Comparison of ENCODE assay signal across 22 cellular contexts in the genomic region with DNA sequence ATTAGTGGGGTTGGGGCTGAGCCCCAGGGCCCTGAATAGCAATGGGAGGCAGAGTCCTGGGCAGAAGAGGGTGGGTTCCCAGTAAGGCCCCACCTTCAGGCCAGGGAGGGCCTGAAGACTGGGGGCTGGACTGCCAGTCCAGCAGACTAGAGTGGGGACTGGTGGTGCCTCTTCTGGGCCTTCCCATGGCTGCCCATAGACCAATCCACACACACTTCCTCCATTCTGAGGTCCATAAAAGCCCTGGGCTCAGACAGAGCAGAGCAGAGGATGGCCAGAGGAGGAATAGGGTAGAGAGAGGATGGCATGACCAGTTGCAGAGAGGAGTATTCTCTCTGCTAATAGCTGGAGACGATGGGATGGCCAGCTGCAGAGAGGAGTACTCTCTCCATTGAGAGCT.
"Had no signal": no experiment of that assay in that cellular context is flagged by ENCODE, and none has a peak within 500 bp of the region (broad histone marks: within the 10 kb centered on the region; RNA-seq: fewer than 3 reads in every experiment).

No MANE protein-coding gene starts in this region.

- H3K27me3 Mint-ChIP-seq: activated CD8-positive, alpha-beta memory T cell treated with anti-CD3 and anti-CD28 coated beads, Interleukin-2, amount 10 ng/mL, durations not matched to agents 7 days and 5 days; naive thymus-derived CD8-positive, alpha-beta T cell had no signal

- FAIRE-seq: frontal cortex, keratinocyte had no signal

- H3K27me3 ChIP-seq: colonic mucosa, hepatocyte, stomach, tibial nerve had no signal

- H3K36me3 ChIP-seq: colonic mucosa had no signal

- ATAC-seq: activated CD8-positive, alpha-beta memory T cell treated with anti-CD3 and anti-CD28 coated beads, Interleukin-2, amount 10 ng/mL, durations not matched to agents 7 days and 5 days; activated CD8-positive, alpha-beta T cell treated with anti-CD3 and anti-CD28 coated beads, Interleukin-2, amount 10 ng/mL, durations not matched to agents 7 days and 5 days; activated naive CD4-positive, alpha-beta T cell treated with anti-CD3 and anti-CD28 coated beads, Interleukin-2, amount 50 U/mL, for 72 hours; left colon; naive thymus-derived CD8-positive, alpha-beta T cell; sciatic nerve; stimulated activated effector memory CD8-positive, alpha-beta T cell treated with anti-CD3 and anti-CD28 coated beads, Interleukin-12 subunit alpha, Interleukin-12 subunit beta, amount 100 ng/mL, for 72 hours had no signal

- H3K4me1 Mint-ChIP-seq: stimulated activated effector memory CD8-positive, alpha-beta T cell treated with anti-CD3 and anti-CD28 coated beads, Interleukin-12 subunit alpha, Interleukin-12 subunit beta, amount 100 ng/mL, for 72 hours had no signal

- DNase-seq: activated CD4-positive, alpha-beta T cell treated with anti-CD3 and anti-CD28 coated beads for 1 hour; activated CD8-positive, alpha-beta memory T cell treated with anti-CD3 and anti-CD28 coated beads, Interleukin-2, amount 10 ng/mL, durations not matched to agents 7 days and 5 days; activated CD8-positive, alpha-beta T cell treated with anti-CD3 and anti-CD28 coated beads, Interleukin-2, amount 10 ng/mL, durations not matched to agents 7 days and 5 days; activated T-cell treated with anti-CD3 and anti-CD28 coated beads, Interleukin-2, amount 50 U/mL, for 48 hours; cerebellar nuclear complex; colonic mucosa; effector CD8-positive, alpha-beta T cell; left colon; midbrain; naive thymus-derived CD8-positive, alpha-beta T cell; stimulated activated CD4-positive, alpha-beta T cell treated with anti-CD3 and anti-CD28 coated beads, Interleukin-4, amount 100 ng/mL, for 24 hours; stomach; T-helper 2 cell had no signal

- H2AFZ ChIP-seq: hepatocyte had no signal

- H3K27ac ChIP-seq: colonic mucosa, hepatocyte, skin epidermis, stomach, tibial nerve had no signal

- H3K36me3 Mint-ChIP-seq: activated naive CD4-positive, alpha-beta T cell treated with anti-CD3 and anti-CD28 coated beads, Interleukin-2, amount 50 U/mL, for 72 hours had no signal

- H3K4me1 ChIP-seq: colonic mucosa had no signal

- H3K9me3 ChIP-seq: colonic mucosa, stomach, tibial nerve had no signal

- H3K4me3 Mint-ChIP-seq: activated CD8-positive, alpha-beta memory T cell treated with anti-CD3 and anti-CD28 coated beads, Interleukin-2, amount 10 ng/mL, durations not matched to agents 7 days and 5 days; activated CD8-positive, alpha-beta T cell treated with anti-CD3 and anti-CD28 coated beads, Interleukin-2, amount 10 ng/mL, durations not matched to agents 7 days and 5 days; naive thymus-derived CD8-positive, alpha-beta T cell; stimulated activated effector memory CD8-positive, alpha-beta T cell treated with anti-CD3 and anti-CD28 coated beads, Interleukin-12 subunit alpha, Interleukin-12 subunit beta, amount 100 ng/mL, for 72 hours had no signal

- H3K4me3 ChIP-seq: colonic mucosa, hepatocyte, skin epidermis, stomach, tibial nerve had no signal

- H3K79me2 ChIP-seq: hepatocyte had no signal

- H3K27ac Mint-ChIP-seq: activated CD8-positive, alpha-beta memory T cell treated with anti-CD3 and anti-CD28 coated beads, Interleukin-2, amount 10 ng/mL, durations not matched to agents 7 days and 5 days; activated CD8-positive, alpha-beta T cell treated with anti-CD3 and anti-CD28 coated beads, Interleukin-2, amount 10 ng/mL, durations not matched to agents 7 days and 5 days; activated T-helper 2 cell treated with anti-CD3 and anti-CD28 coated beads, Interferon-gamma antibody, Interleukin-2, Interleukin-4, amounts not matched to agents 10 μg/mL and 5 μg/mL and 100 μg/mL, durations not matched to agents 14 hours and 24 hours and 36 hours; stimulated activated effector memory CD8-positive, alpha-beta T cell treated with anti-CD3 and anti-CD28 coated beads, Interleukin-12 subunit alpha, Interleukin-12 subunit beta, amount 100 ng/mL, for 72 hours had no signal

- H3K9me3 Mint-ChIP-seq: activated naive CD4-positive, alpha-beta T cell treated with anti-CD3 and anti-CD28 coated beads, Interleukin-2, amount 50 U/mL, for 72 hours; activated T-helper 2 cell treated with anti-CD3 and anti-CD28 coated beads, Interferon-gamma antibody, Interleukin-2, Interleukin-4, amounts not matched to agents 10 μg/mL and 5 μg/mL and 100 μg/mL, durations not matched to agents 14 hours and 24 hours and 36 hours; naive thymus-derived CD8-positive, alpha-beta T cell; stimulated activated effector memory CD8-positive, alpha-beta T cell treated with anti-CD3 and anti-CD28 coated beads, Interleukin-12 subunit alpha, Interleukin-12 subunit beta, amount 100 ng/mL, for 72 hours had no signal

- H3K4me2 ChIP-seq: hepatocyte had no signal
